ENCODE assay signal across 13 cellular contexts in genomic region chr12:99427104-99427503, GRCh38.
DNase-seq lines count a peak whose midpoint lies in the region; ATAC-seq and TF ChIP-seq lines count a peak whose summit lies in the region.
"Had no signal": no experiment of that assay in that cellular context is flagged by ENCODE, and none has a peak within 500 bp of the region (broad histone marks: within the 10 kb centered on the region; RNA-seq: fewer than 3 reads in every experiment).

No MANE protein-coding gene starts in this region.

- no peaks in the 10 kb centered on the region for H4K20me1 ChIP-seq in smooth muscle cell (ENCODE audit: low read depth)

- in situ Hi-C loops in HAP-1 (cut with MboI; ENCODE audit: low sequenced_read_pairs) = no loop called here

- no peak for TF ChIP-seq POLR2A in GM18505 (IDR thresholded peaks at IDR 0.05; ENCODE audit: borderline replicate concordance, extremely low read depth, insufficient read depth, insufficient read length)

- H3K36me3 ChIP-seq in HAP-1 (replicated peaks) (no peaks in the 10 kb centered on the region), smooth muscle cell (ENCODE audit: low read depth) (no peaks in the 10 kb centered on the region)
- H3K36me3 ChIP-seq: thyroid gland had no signal

- ATAC-seq in GM18505 (IDR thresholded peaks at IDR 0.05; ENCODE audit: unreplicated experiment) = peak; percentile 92
- ATAC-seq in GM19397 (IDR thresholded peaks at IDR 0.05; ENCODE audit: unreplicated experiment) = peak; percentile 72
- ATAC-seq in HG02885 (IDR thresholded peaks at IDR 0.05; ENCODE audit: poor library complexity, unreplicated experiment) = peak; percentile 74

- H3K4me2 ChIP-seq in smooth muscle cell = no peak overlapping the region

- H3K4me1 ChIP-seq in HAP-1 (no peaks in the 10 kb centered on the region), smooth muscle cell (ENCODE audit: low read depth) (no peaks in the 10 kb centered on the region)
- H3K4me1 ChIP-seq: thyroid gland had no signal

- 90% methylated on average over 2 of the region's 2 CpGs for WGBS in smooth muscle cell (ENCODE audit: low lambda C conversion rate)

- H3K9me3 ChIP-seq in HAP-1 (no peaks in the 10 kb centered on the region), smooth muscle cell (replicated peaks; ENCODE audit: low read depth) (no peaks in the 10 kb centered on the region)
- H3K9me3 ChIP-seq: thyroid gland had no signal

- no peak overlapping the region for H3K27ac ChIP-seq in smooth muscle cell (ENCODE audit: low read depth)
- H3K27ac ChIP-seq: thyroid gland had no signal

- DNase-seq in NAMALWA (ENCODE audit: low spot score) (peak; percentile 11), HAP-1 (ENCODE audit: low spot score in 2 of 2) (no peak), GDM1 (lab: John Stamatoyannopoulos, UW) (no peak), smooth muscle cell (lab: John Stamatoyannopoulos, UW; ENCODE audit: unreplicated experiment) (no peak)
- no peak for DNase-seq in activated CD4-positive, alpha-beta T cell treated with anti-CD3 and anti-CD28 coated beads for 4 hours
- DNase-seq: COR-L47; islet precursor cell; posterior cingulate gyrus; stimulated activated CD4-positive, alpha-beta T cell treated with anti-CD3 and anti-CD28 coated beads, Interleukin-15, amount 100 ng/mL, for 24 hours; thyroid gland had no signal

- H3K27me3 ChIP-seq in HAP-1 (ENCODE audit: low read depth) = no peaks in the 10 kb centered on the region
- H3K27me3 ChIP-seq in smooth muscle cell (ENCODE audit: low read depth) = no peaks in the 10 kb centered on the region
- H3K27me3 ChIP-seq: thyroid gland had no signal

- no peak overlapping the region for H3K9ac ChIP-seq in smooth muscle cell (ENCODE audit: low read depth)

- H3K4me3 ChIP-seq in HAP-1 (no peak overlapping the region), smooth muscle cell (no peak overlapping the region)
- H3K4me3 ChIP-seq: thyroid gland had no signal

- H3K79me2 ChIP-seq in smooth muscle cell (ENCODE audit: low read depth) = no peaks in the 10 kb centered on the region

- no peaks in the 10 kb centered on the region for H3F3A ChIP-seq in smooth muscle cell (ENCODE audit: low read depth)

- no peak overlapping the region for H2AFZ ChIP-seq in smooth muscle cell (ENCODE audit: low read depth)

- no peak for TF ChIP-seq CTCF in smooth muscle cell (IDR thresholded peaks at IDR 0.05; ENCODE audit: borderline replicate concordance, insufficient read depth, poor library complexity, severe bottlenecking)
